In genomic region chr15:97981058-97981457, GRCh38 we compare ENCODE assay signal across 22 cellular contexts.
"Had no signal": no experiment of that assay in that cellular context is flagged by ENCODE, and none has a peak within 500 bp of the region (broad histone marks: within the 10 kb centered on the region; RNA-seq: fewer than 3 reads in every experiment).

No MANE protein-coding gene starts in this region.

- H3K4me3 ChIP-seq: K562, SJSA1, SK-N-MC had no signal

- H3K27ac ChIP-seq: HL-60, KMS-11, SJSA1, SK-N-MC had no signal

- H3K36me3 ChIP-seq: SJSA1 had no signal

- H3K4me1 ChIP-seq: SJSA1 had no signal

- ATAC-seq: K562 had no signal

- H3K4me3 Mint-ChIP-seq: IgD-negative memory B cell had no signal

- H3K27me3 Mint-ChIP-seq: IgD-negative memory B cell had no signal

- H3K36me3 Mint-ChIP-seq: IgD-negative memory B cell had no signal

- H3K9me3 ChIP-seq: SJSA1 had no signal

- DNase-seq: Kasumi-1, MM.1S, NCI-H1092 treated with DMSO at 0.1 percent for 48 hours, NCI-H1436, NCI-H187, NCI-H2029, NCI-H2081 treated with DMSO at 0.1 percent for 48 hours, NCI-H2171 treated with DMSO at 0.1 percent for 48 hours, NCI-H345, NCI-H446 treated with DMSO at 0.1 percent for 48 hours, NCI-H510A treated with DMSO at 0.1 percent for 48 hours, NCI-H526, NCI-H82, Right ventricle myocardium superior, RPMI8226, SIG-M5 had no signal

- H3K27me3 ChIP-seq: SJSA1 had no signal

- H3K27ac Mint-ChIP-seq: IgD-negative memory B cell had no signal
